25 cellular contexts compared by ENCODE assay signal in genomic region chr18:39960545-39960944, GRCh38.
A peak's percentile ranks its signal among the peaks of the same experiment; 100 is the strongest.
DNase-seq lines count a peak whose midpoint lies in the region; ATAC-seq, FAIRE-seq and TF ChIP-seq lines count a peak whose summit lies in the region.
"Had no signal": no experiment of that assay in that cellular context is flagged by ENCODE, and none has a peak within 500 bp of the region (broad histone marks: within the 10 kb centered on the region; RNA-seq: fewer than 3 reads in every experiment).

No MANE protein-coding gene starts in this region.

- TF ChIP-seq RAD21 in SK-N-SH (IDR thresholded peaks at IDR 0.05; ENCODE audit: low read length) = no peak

- POLR2A ChIA-PET in SK-N-SH (lab: Yijun Ruan, JAX) = no interaction called here

- H3K4me2 ChIP-seq in SK-N-SH (no peak overlapping the region), astrocyte (ENCODE audit: low read length) (no peak overlapping the region)

- no peak for ATAC-seq in SK-N-SH treated with all-trans-retinoic acid at 6 μM for 48 hours
- peak; percentile 87 for ATAC-seq in foreskin keratinocyte
- no peak for ATAC-seq in GM21360 (IDR thresholded peaks at IDR 0.05; ENCODE audit: unreplicated experiment)
- ATAC-seq: gastroesophageal sphincter; stimulated activated naive B cell treated with anti-CD40 and anti-IgM and Interleukin-4, amounts not matched to agents 10 μg/mL and 1 μg/mL and 100 μg/mL, for 72 hours had no signal

- H3K79me2 ChIP-seq in SK-N-SH (ENCODE audit: insufficient read depth) (no peaks in the 10 kb centered on the region), astrocyte (ENCODE audit: insufficient read depth, low read length) (no peaks in the 10 kb centered on the region)

- peaks cover 2% of the 10 kb centered on the region for H3K36me3 Mint-ChIP-seq in astrocyte (ENCODE audit: low read depth, unreplicated experiment)
- H3K36me3 Mint-ChIP-seq: activated naive CD4-positive, alpha-beta T cell treated with anti-CD3 and anti-CD28 coated beads, Interleukin-2, amount 10 ng/mL, durations not matched to agents 7 days and 5 days; memory B cell; stimulated activated naive B cell treated with anti-CD40 and anti-IgM and Interleukin-4, amounts not matched to agents 10 μg/mL and 1 μg/mL and 100 μg/mL, for 72 hours had no signal

- H3K27ac ChIP-seq in SK-N-SH (ENCODE audit: low read depth in 2 of 2, low read length in 1 of 2) (no peak overlapping the region), astrocyte (ENCODE audit: low read depth, low read length) (no peak overlapping the region), foreskin keratinocyte (peak overlapping the region; percentile 86)
- H3K27ac ChIP-seq: 22Rv1, gastroesophageal sphincter, neutrophil, testis had no signal

- H3K27me3 Mint-ChIP-seq in astrocyte (ENCODE audit: low read depth, unreplicated experiment) = no peaks in the 10 kb centered on the region
- H3K27me3 Mint-ChIP-seq: activated naive CD4-positive, alpha-beta T cell treated with anti-CD3 and anti-CD28 coated beads, Interleukin-2, amount 10 ng/mL, durations not matched to agents 7 days and 5 days; B cell; memory B cell; stimulated activated naive B cell treated with anti-CD40 and anti-IgM and Interleukin-4, amounts not matched to agents 10 μg/mL and 1 μg/mL and 100 μg/mL, for 72 hours had no signal

- H3K27me3 ChIP-seq in SK-N-SH (ENCODE audit: insufficient read depth) (no peaks in the 10 kb centered on the region), astrocyte (ENCODE audit: insufficient read depth, low read length) (no peaks in the 10 kb centered on the region), foreskin keratinocyte (no peaks in the 10 kb centered on the region)
- H3K27me3 ChIP-seq: gastroesophageal sphincter, neutrophil, testis had no signal

- H2AFZ ChIP-seq in SK-N-SH (ENCODE audit: low read depth) (no peak overlapping the region), astrocyte (ENCODE audit: low read depth, low read length) (no peak overlapping the region)

- FAIRE-seq in astrocyte (lab: Jason Lieb, UNC) = no peak

- H4K20me1 ChIP-seq in SK-N-SH (ENCODE audit: insufficient read depth) (no peaks in the 10 kb centered on the region), astrocyte (ENCODE audit: insufficient read depth, low read length) (no peaks in the 10 kb centered on the region)

- H3K9me2 ChIP-seq in SK-N-SH = no peaks in the 10 kb centered on the region

- 39% methylated on average over 1 of the region's 1 CpG for WGBS in SK-N-SH (ENCODE audit: low lambda C conversion rate)

- peaks cover 22% of the 10 kb centered on the region for H3K4me1 Mint-ChIP-seq in astrocyte (ENCODE audit: low read depth, unreplicated experiment)
- H3K4me1 Mint-ChIP-seq: activated naive CD4-positive, alpha-beta T cell treated with anti-CD3 and anti-CD28 coated beads, Interleukin-2, amount 10 ng/mL, durations not matched to agents 7 days and 5 days; B cell; memory B cell; stimulated activated naive B cell treated with anti-CD40 and anti-IgM and Interleukin-4, amounts not matched to agents 10 μg/mL and 1 μg/mL and 100 μg/mL, for 72 hours had no signal

- H3K36me3 ChIP-seq in SK-N-SH (replicated peaks in 1 of 2; ENCODE audit: control insufficient read depth in 1 of 2, insufficient read depth in 2 of 2, low read length in 1 of 2) = no peaks in the 10 kb centered on the region
- H3K36me3 ChIP-seq in astrocyte (ENCODE audit: insufficient read depth, low read length) = no peaks in the 10 kb centered on the region
- H3K36me3 ChIP-seq: gastroesophageal sphincter, neutrophil had no signal

- TF ChIP-seq CTCF in SK-N-SH (IDR thresholded peaks at IDR 0.05) (no peak), astrocyte (IDR thresholded peaks at IDR 0.05; ENCODE audit: insufficient read depth, low read depth, low read length) (no peak), foreskin keratinocyte (conservative IDR thresholded peaks at IDR 0.05) (no peak)

- peak overlapping the region; percentile 22 for H3K27ac Mint-ChIP-seq in astrocyte (ENCODE audit: unreplicated experiment)
- H3K27ac Mint-ChIP-seq: activated naive CD4-positive, alpha-beta T cell treated with anti-CD3 and anti-CD28 coated beads, Interleukin-2, amount 10 ng/mL, durations not matched to agents 7 days and 5 days; B cell; memory B cell; stimulated activated naive B cell treated with anti-CD40 and anti-IgM and Interleukin-4, amounts not matched to agents 10 μg/mL and 1 μg/mL and 100 μg/mL, for 72 hours had no signal

- CTCF ChIA-PET in SK-N-SH (lab: Yijun Ruan, JAX) = no interaction called here

- H3K4me1 ChIP-seq in SK-N-SH (ENCODE audit: control insufficient read depth in 1 of 2, insufficient read depth in 2 of 2, low read depth in 1 of 2, low read length in 1 of 2) (no peaks in the 10 kb centered on the region), astrocyte (ENCODE audit: insufficient read depth, low read length) (peaks cover 7% of the 10 kb centered on the region), foreskin keratinocyte (peaks cover 40% of the 10 kb centered on the region)
- H3K4me1 ChIP-seq: gastroesophageal sphincter, testis had no signal

- no peak overlapping the region for H3K4me3 ChIP-seq in SK-N-SH (ENCODE audit: low read depth in 2 of 2, low read length in 1 of 2)
- H3K4me3 ChIP-seq in astrocyte (ENCODE audit: insufficient read depth, low read depth, low read length) = no peak overlapping the region
- H3K4me3 ChIP-seq: gastroesophageal sphincter, testis had no signal

- DNase-seq in SK-N-SH = no peak
- peak; percentile 61 for DNase-seq in astrocyte (ENCODE audit: low read depth)
- peak; percentile 85 to 94 for DNase-seq in foreskin keratinocyte
- DNase-seq in NCI-H2227 (lab: John Stamatoyannopoulos, UW; ENCODE audit: unreplicated experiment) = no peak
- no peak for DNase-seq in NCI-H748 (lab: John Stamatoyannopoulos, UW; ENCODE audit: unreplicated experiment)
- no peak for DNase-seq in NCI-H1694 treated with DMSO at 0.1 percent for 48 hours (lab: John Stamatoyannopoulos, UW)
- DNase-seq: activated CD4-positive, CD25-positive, alpha-beta regulatory T cell treated with anti-CD3 and anti-CD28 coated beads, Interleukin-2, amount 50 U/mL, for 72 hours; activated naive CD4-positive, alpha-beta T cell treated with anti-CD3 and anti-CD28 coated beads, Interleukin-2, amount 10 ng/mL, durations not matched to agents 7 days and 5 days; activated T-cell treated with anti-CD3 and anti-CD28 coated beads, Interleukin-2, amount 50 U/mL, for 48 hours; cerebellar nuclear complex; DND-41; GOT3; NCI-H2171; NCI-H748 treated with DMSO at 0.1 percent for 48 hours; SHP77; stimulated activated CD4-positive, alpha-beta T cell treated with anti-CD3 and anti-CD28 coated beads, Interleukin-2, amount 100 ng/mL, for 48 hours; stimulated activated naive B cell treated with anti-CD40 and anti-IgM and Interleukin-4, amounts not matched to agents 10 μg/mL and 1 μg/mL and 100 μg/mL, for 72 hours; testis had no signal

- H3K9me3 Mint-ChIP-seq in astrocyte (ENCODE audit: unreplicated experiment) = no peaks in the 10 kb centered on the region

- H3K9ac ChIP-seq in SK-N-SH (no peak overlapping the region), astrocyte (ENCODE audit: low read length) (no peak overlapping the region)

- H3K9me3 ChIP-seq in SK-N-SH (no peaks in the 10 kb centered on the region), astrocyte (ENCODE audit: insufficient read depth, low read depth, low read length) (no peaks in the 10 kb centered on the region)
- H3K9me3 ChIP-seq: gastroesophageal sphincter, neutrophil, testis had no signal

- no peak overlapping the region for H3K4me3 Mint-ChIP-seq in astrocyte (ENCODE audit: unreplicated experiment)
- H3K4me3 Mint-ChIP-seq: activated naive CD4-positive, alpha-beta T cell treated with anti-CD3 and anti-CD28 coated beads, Interleukin-2, amount 10 ng/mL, durations not matched to agents 7 days and 5 days; B cell; memory B cell; stimulated activated naive B cell treated with anti-CD40 and anti-IgM and Interleukin-4, amounts not matched to agents 10 μg/mL and 1 μg/mL and 100 μg/mL, for 72 hours had no signal

- H3F3A ChIP-seq in SK-N-SH (replicated peaks; ENCODE audit: insufficient read depth) = no peaks in the 10 kb centered on the region

- TF ChIP-seq EP300 in SK-N-SH (IDR thresholded peaks at IDR 0.05; ENCODE audit: borderline replicate concordance in 1 of 2, low read depth in 1 of 2, low read length in 1 of 2) = 0 out of 4 replicates have a peak, but pooled peaks of 1 of the 2 experiments have one; percentile 7

TF ChIP-seq in SK-N-SH, 30 proteins besides CTCF, POLR2A, EP300 and RAD21:
- TF ChIP-seq PBX3 (IDR thresholded peaks at IDR 0.05) (no peak), FOSL2 (IDR thresholded peaks at IDR 0.05; ENCODE audit: borderline replicate concordance, low read depth) (peak; percentile 25; the same call in 1 of the 2 replicates), JUND (IDR thresholded peaks at IDR 0.05) (peak; percentile 19; the same call in 1 of the 2 replicates), TEAD4 (IDR thresholded peaks at IDR 0.05; ENCODE audit: borderline replicate concordance, insufficient read depth) (peak; percentile 26; the same call in 1 of the 2 replicates)
TF ChIP-seq in SK-N-SH: peak in this region for 3.

TF ChIP-seq in SK-N-SH treated with all-trans-retinoic acid at 6 μM for 48 hours, 23 proteins besides CTCF, POLR2A, EP300 and RAD21 (continues in another document):
- TF ChIP-seq BACH2 (CRISPR knock-in tag; IDR thresholded peaks at IDR 0.05; ENCODE audit: borderline replicate concordance) (no peak), ZFP30 (CRISPR knock-in tag; IDR thresholded peaks at IDR 0.05) (no peak), ZNF8 (CRISPR knock-in tag; IDR thresholded peaks at IDR 0.05) (no peak), ISL1 (CRISPR knock-in tag; IDR thresholded peaks at IDR 0.05) (no peak), ESRRG (CRISPR knock-in tag; IDR thresholded peaks at IDR 0.05) (no peak), TOX (CRISPR knock-in tag; IDR thresholded peaks at IDR 0.05; ENCODE audit: borderline replicate concordance) (no peak), CSRNP3 (CRISPR knock-in tag; IDR thresholded peaks at IDR 0.05) (no peak), OSR1 (CRISPR knock-in tag; IDR thresholded peaks at IDR 0.05) (no peak)

Comparison
In these comparisons a context has a peak if more than half of its experiments do, and no peak if none do; other contexts are left out.
1. DNase-seq: peak in astrocyte (single experiment) and foreskin keratinocyte (2 of 2); none in SK-N-SH (single experiment), NCI-H2227 (single experiment), NCI-H748 (single experiment) and NCI-H1694 treated with DMSO at 0.1 percent for 48 hours (single experiment).